In the genomic region with DNA sequence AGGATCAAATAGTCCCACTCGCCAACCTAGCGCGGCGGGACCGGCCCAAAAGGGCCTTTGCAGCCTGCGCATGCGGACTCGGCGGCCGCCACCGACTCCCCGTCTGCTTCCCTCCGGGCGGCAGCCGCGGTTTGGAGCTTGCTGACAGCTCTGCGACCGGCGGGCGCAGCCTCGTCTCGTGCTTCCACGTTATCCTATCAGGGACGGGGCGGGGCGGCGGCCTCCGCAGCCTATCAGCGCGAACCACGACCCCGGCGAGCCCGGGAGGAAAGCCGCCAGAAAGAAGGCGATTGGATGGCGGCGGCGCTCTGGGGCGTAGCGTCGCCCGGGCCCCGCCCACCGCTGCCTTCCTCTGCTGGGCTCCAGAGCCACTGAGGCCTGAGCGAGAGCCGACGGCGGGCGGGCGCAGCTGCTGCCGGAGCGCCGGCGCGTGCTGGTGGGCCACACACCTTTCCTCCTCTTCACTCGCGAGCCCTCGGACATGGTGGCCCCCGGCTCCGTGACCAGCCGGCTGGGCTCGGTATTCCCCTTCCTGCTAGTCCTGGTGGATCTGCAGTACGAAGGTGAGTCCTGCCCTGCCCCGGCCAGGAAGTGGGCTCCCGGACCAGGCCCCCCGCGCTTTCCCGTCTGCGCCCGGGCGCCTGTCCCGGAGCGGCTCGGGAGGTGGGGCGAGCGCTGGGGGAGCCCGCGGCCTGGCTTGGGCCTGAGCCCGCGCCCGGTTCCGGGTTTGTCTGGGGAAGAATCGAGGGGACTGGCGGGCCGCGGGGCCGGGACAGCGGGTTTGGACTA, we compare ENCODE assay signal across 8 cellular contexts. TPM values are rescaled to one million over a fixed set of nuclear protein-coding genes. Genes with fewer than 3 reads are reported as not detected.
DNase-seq lines count a peak whose midpoint lies in the region; ATAC-seq, FAIRE-seq and TF ChIP-seq lines count a peak whose summit lies in the region.

A gene with protein sequence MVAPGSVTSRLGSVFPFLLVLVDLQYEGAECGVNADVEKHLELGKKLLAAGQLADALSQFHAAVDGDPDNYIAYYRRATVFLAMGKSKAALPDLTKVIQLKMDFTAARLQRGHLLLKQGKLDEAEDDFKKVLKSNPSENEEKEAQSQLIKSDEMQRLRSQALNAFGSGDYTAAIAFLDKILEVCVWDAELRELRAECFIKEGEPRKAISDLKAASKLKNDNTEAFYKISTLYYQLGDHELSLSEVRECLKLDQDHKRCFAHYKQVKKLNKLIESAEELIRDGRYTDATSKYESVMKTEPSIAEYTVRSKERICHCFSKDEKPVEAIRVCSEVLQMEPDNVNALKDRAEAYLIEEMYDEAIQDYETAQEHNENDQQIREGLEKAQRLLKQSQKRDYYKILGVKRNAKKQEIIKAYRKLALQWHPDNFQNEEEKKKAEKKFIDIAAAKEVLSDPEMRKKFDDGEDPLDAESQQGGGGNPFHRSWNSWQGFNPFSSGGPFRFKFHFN (plus strand): TSS at position 365 of the 789 bp plus-strand sequence. CDS start 117 bp downstream, at position 482.

- intact Hi-C loops in transverse colon (cut with DNase I; ENCODE audit: low total_unique reads), result loop anchor here (1.0 kb wide), 1 partner anchor 41 kb away; no protein-coding TSS in a partner anchor

- TF ChIP-seq EP300 in transverse colon (IDR thresholded peaks at IDR 0.05; ENCODE audit: low read depth), result no peak

- peak within 1 kb of the TSS; percentile 91 for H2BK5ac ChIP-seq in trophoblast cell (ENCODE audit: low read depth, low read length, poor library complexity)

- CTCF ChIA-PET in T-cell (lab: Charles Lee), result interaction anchor here in 1 of 2 donors (0.6 to 1.2 kb wide), 4 partner anchors 16 to 1755 kb away, joined by 3 to 5 read pairs (median 4); no protein-coding TSS in a partner anchor

- peak within 1 kb of the TSS; percentile 91 to 93 for H3K27ac Mint-ChIP-seq in T-cell

- TF ChIP-seq CTCF in cardiac muscle cell (IDR thresholded peaks at IDR 0.05; ENCODE audit: low read depth, low read length) (no peak), transverse colon (IDR thresholded peaks at IDR 0.05) (no peak)

- 0% methylated on average over 67 to 89 of the region's 89 CpGs for WGBS in adipose tissue, 3 donors
- no CpG with 5 or more reads among the region's 89 CpGs for WGBS in trophoblast cell (ENCODE audit: extremely low coverage, insufficient coverage, insufficient read length)
- 0% methylated on average over 46 of the region's 89 CpGs; no CpG with 5 or more reads in 1 of the 2 donors for WGBS in transverse colon (ENCODE audit: low coverage in 1 of 2), 2 donors

- peak within 1 kb of the TSS; percentile 86 for H4K91ac ChIP-seq in trophoblast cell (ENCODE audit: low read depth, low read length)

- peaks cover 0 to 12% (median 9%) of the 10 kb centered on the region in 3 donors for H3K9me3 Mint-ChIP-seq in T-cell

- H3K14ac ChIP-seq in trophoblast cell (ENCODE audit: low read length), result peak within 1 kb of the TSS; percentile 86

- POLR2A ChIA-PET in T-cell (lab: Charles Lee), result interaction anchor here (0.6 to 0.9 kb wide), 7 partner anchors 10 to 1127 kb away, joined by 3 to 5 read pairs (median 3); no protein-coding TSS in a partner anchor

- H3K4ac ChIP-seq in trophoblast cell (ENCODE audit: low read depth, low read length), result peak within 1 kb of the TSS; percentile 91

- H3K36me3 Mint-ChIP-seq in T-cell, result peaks cover 22% of the 10 kb centered on the region

- H3K23ac ChIP-seq in trophoblast cell (ENCODE audit: low read length), result no peak within 1 kb of the TSS

- in situ Hi-C loops in transverse colon (cut with MboI; ENCODE audit: low pct_ligation_motif_present in 1 of 4, low pct_unique_long_range_greater_than_20kb in 1 of 4, low sequenced_read_pairs in 3 of 4), result no loop called here

- H4K12ac ChIP-seq in trophoblast cell (ENCODE audit: low read depth, low read length), result peak within 1 kb of the TSS; percentile 90

- peak within 1 kb of the TSS; percentile 93 for H2BK120ac ChIP-seq in trophoblast cell (ENCODE audit: insufficient read depth, low read length, poor library complexity)

- H3K4me2 ChIP-seq in trophoblast cell (ENCODE audit: low read length), result peak within 1 kb of the TSS; percentile 87

- ATAC-seq in HG02840 (IDR thresholded peaks at IDR 0.05; ENCODE audit: low FRiP score, unreplicated experiment) (peak; percentile 97), T-cell (replicated peaks in 1 of 4) (peak; percentile 94 to 96 (median 96))

- H4K8ac ChIP-seq in trophoblast cell (ENCODE audit: low read depth, low read length), result peak within 1 kb of the TSS; percentile 93

- peak within 1 kb of the TSS; percentile 83 for H3K4me3 ChIP-seq in cardiac muscle cell
- H3K4me3 ChIP-seq in trophoblast cell (ENCODE audit: low read depth, low read length), result peak within 1 kb of the TSS; percentile 97
- peak within 1 kb of the TSS; percentile 70 to 97 (median 85) for H3K4me3 ChIP-seq in transverse colon

- peak; percentile 96 for TF ChIP-seq POLR2A in GM12891 (IDR thresholded peaks at IDR 0.05; ENCODE audit: low read depth, low read length)
- TF ChIP-seq POLR2A in transverse colon (IDR thresholded peaks at IDR 0.05), result peak; percentile 98

- H3K27ac ChIP-seq in adipose tissue (ENCODE audit: low read depth, low read length), result peak within 1 kb of the TSS; percentile 87
- peak within 1 kb of the TSS; percentile 94 for H3K27ac ChIP-seq in cardiac muscle cell
- peak within 1 kb of the TSS; percentile 92 for H3K27ac ChIP-seq in trophoblast cell (ENCODE audit: low read depth, low read length)
- H3K27ac ChIP-seq in transverse colon, result peak within 1 kb of the TSS; percentile 94 to 98 (median 95)

- DNase-seq in GM12891 (ENCODE audit: insufficient read length, low spot score), result peak; percentile 92
- peak; percentile 83 for DNase-seq in NCI-H1436 treated with DMSO at 0.1 percent for 48 hours (lab: John Stamatoyannopoulos, UW)
- peak; percentile 92 to 99 (median 98) for DNase-seq in T-cell
- peak; percentile 99 for DNase-seq in cardiac muscle cell (ENCODE audit: low read depth in 1 of 2, low spot score in 1 of 2)
- peak; percentile 99 for DNase-seq in trophoblast cell
- DNase-seq in transverse colon, result peak; percentile 99

- H3K4me3 Mint-ChIP-seq in T-cell, result peak within 1 kb of the TSS; percentile 92 to 99 (median 97)

- no peaks in the 10 kb centered on the region for H3K9me3 ChIP-seq in cardiac muscle cell (ENCODE audit: low read depth)
- no peaks in the 10 kb centered on the region for H3K9me3 ChIP-seq in trophoblast cell (ENCODE audit: insufficient read depth, low read depth, low read length)
- peaks cover 0 to 3% of the 10 kb centered on the region in 2 donors for H3K9me3 ChIP-seq in transverse colon

- H3K18ac ChIP-seq in trophoblast cell (ENCODE audit: low read length), result peak within 1 kb of the TSS; percentile 93

- H3K9ac ChIP-seq in trophoblast cell (ENCODE audit: low read length), result peak within 1 kb of the TSS; percentile 93

- H3K79me1 ChIP-seq in trophoblast cell (ENCODE audit: low read length), result peaks cover 10% of the 10 kb centered on the region

- H3K27me3 ChIP-seq in cardiac muscle cell, result no peaks in the 10 kb centered on the region
- H3K27me3 ChIP-seq in trophoblast cell (ENCODE audit: insufficient read depth, low read length), result no peaks in the 10 kb centered on the region
- H3K27me3 ChIP-seq in transverse colon, result no peaks in the 10 kb centered on the region

- H2AK5ac ChIP-seq in trophoblast cell (ENCODE audit: low read length), result no peak within 1 kb of the TSS

- H3K4me1 ChIP-seq in cardiac muscle cell (ENCODE audit: low read depth) (peaks cover 25% of the 10 kb centered on the region), trophoblast cell (ENCODE audit: control insufficient read depth in 1 of 2, insufficient read depth in 2 of 2, low read length in 2 of 2) (peaks cover 0 to 3% of the 10 kb centered on the region in 2 experiments), transverse colon (peaks cover 0 to 51% (median 25%) of the 10 kb centered on the region in 4 donors)

- peak within 1 kb of the TSS; percentile 95 for H2AFZ ChIP-seq in trophoblast cell (ENCODE audit: insufficient read depth, low read length, poor library complexity)

- H3K27me3 Mint-ChIP-seq in T-cell, result no peaks in the 10 kb centered on the region

- peaks cover 69 to 72% (median 70%) of the 10 kb centered on the region in 3 donors for H3K4me1 Mint-ChIP-seq in T-cell

- peak within 1 kb of the TSS; percentile 45 for H2BK12ac ChIP-seq in trophoblast cell (ENCODE audit: low read length)

- peak; percentile 100 for FAIRE-seq in GM12891 (lab: Jason Lieb, UNC)

- H3K79me2 ChIP-seq in trophoblast cell (ENCODE audit: control insufficient read depth, insufficient read depth, low read length, poor library complexity), result peaks cover 12% of the 10 kb centered on the region

- H3K36me3 ChIP-seq in cardiac muscle cell (no peaks in the 10 kb centered on the region), trophoblast cell (ENCODE audit: control insufficient read depth in 1 of 2, insufficient read depth in 2 of 2, low read length in 2 of 2) (peaks cover 0 to under 1% of the 10 kb centered on the region in 2 experiments), transverse colon (no peaks in the 10 kb centered on the region)

TF ChIP-seq in GM12891, 5 proteins besides CTCF, POLR2A, EP300 and RAD21:
- TF ChIP-seq PAX5 (IDR thresholded peaks at IDR 0.05; ENCODE audit: insufficient read depth, low read length, severe bottlenecking), result peak; percentile 1
- TF ChIP-seq POLR2AphosphoS5 (IDR thresholded peaks at IDR 0.05; ENCODE audit: low read depth, low read length), result peak; percentile 95
- no peak for TF ChIP-seq SPI1 (IDR thresholded peaks at IDR 0.05; ENCODE audit: low read depth, low read length)
- TF ChIP-seq TAF1 (IDR thresholded peaks at IDR 0.05; ENCODE audit: low read depth, low read length), result peak; percentile 84

RNA-seq across cellular contexts. Expression of the gene that starts here (rescaled TPM):
- polyA plus RNA-seq in GM12891 (2012; ENCODE audit: low read depth, missing spikeins), result 8.9 TPM
- 10 to 100 TPM; 16.6 to 21.3 (median 19.8) TPM for total RNA-seq in T-cell
- polyA plus RNA-seq in adipose tissue, result 10 to 100 TPM; 10.0 to 19.1 (median 12.0) TPM
- total RNA-seq in cardiac muscle cell, result 13.6 and 19.8 TPM in 2 replicates
- 11.6 and 15.3 TPM in 2 replicates for polyA plus RNA-seq in cardiac muscle cell
- 103 and 108 TPM in 2 replicates for polyA plus RNA-seq in trophoblast cell (2013)
- total RNA-seq in transverse colon, result 10 to 100 TPM; 22.8 to 49.7 (median 35.5) TPM

Comparison
In these comparisons a context has a peak if more than half of its experiments do, and no peak if none do; other contexts are left out.
1. Peak in every context shown above with its lines: DNase-seq, ATAC-seq, H3K4me3 ChIP-seq and H3K27ac ChIP-seq.